ENCODE assay signal across 24 cellular contexts in genomic region chr12:41288188-41288811, GRCh38.
DNase-seq lines count a peak whose midpoint lies in the region; ATAC-seq lines count a peak whose summit lies in the region.
"Had no signal": no experiment of that assay in that cellular context is flagged by ENCODE, and none has a peak within 500 bp of the region (broad histone marks: within the 10 kb centered on the region; RNA-seq: fewer than 3 reads in every experiment).

No MANE protein-coding gene starts in this region.

- H3K27ac ChIP-seq in SJCRH30: peak overlapping the region; percentile 1; the same call in 1 of the 2 replicates
- H3K27ac ChIP-seq: left ventricle myocardium inferior, prostate gland, SJSA1, tibial artery had no signal

- H3K9me3 Mint-ChIP-seq in activated CD4-positive, alpha-beta T cell treated with anti-CD3 and anti-CD28 coated beads for 36 hours (ENCODE audit: low read depth): no peaks in the 10 kb centered on the region
- H3K9me3 Mint-ChIP-seq in activated CD4-positive, alpha-beta T cell treated with anti-CD3 and anti-CD28 coated beads, Interleukin-2, amount 10 ng/mL, durations not matched to agents 7 days and 5 days: no peaks in the 10 kb centered on the region
- no peaks in the 10 kb centered on the region for H3K9me3 Mint-ChIP-seq in activated T-helper 2 cell treated with anti-CD3 and anti-CD28 coated beads, Interferon-gamma antibody, Interleukin-2, Interleukin-4, amounts not matched to agents 10 μg/mL and 5 μg/mL and 100 μg/mL, durations not matched to agents 14 hours and 24 hours and 36 hours
- H3K9me3 Mint-ChIP-seq: T-helper 1 cell treated with Interleukin-12 subunit alpha and Interleukin-12 subunit beta and Interleukin-4 antibody, amounts not matched to agents 30 μg/mL and 1 μg/mL, for 36 hours had no signal

- peaks cover 13% of the 10 kb centered on the region for H3K4me1 ChIP-seq in SJCRH30
- H3K4me1 ChIP-seq: left ventricle myocardium inferior, prostate gland had no signal

- no peak for ATAC-seq in activated CD4-positive, alpha-beta T cell treated with anti-CD3 and anti-CD28 coated beads for 36 hours

- H3K27me3 Mint-ChIP-seq in activated CD4-positive, alpha-beta T cell treated with anti-CD3 and anti-CD28 coated beads for 36 hours: peaks cover 3% of the 10 kb centered on the region
- no peaks in the 10 kb centered on the region for H3K27me3 Mint-ChIP-seq in activated CD4-positive, alpha-beta T cell treated with anti-CD3 and anti-CD28 coated beads, Interleukin-2, amount 10 ng/mL, durations not matched to agents 7 days and 5 days
- no peaks in the 10 kb centered on the region for H3K27me3 Mint-ChIP-seq in activated T-helper 2 cell treated with anti-CD3 and anti-CD28 coated beads, Interferon-gamma antibody, Interleukin-2, Interleukin-4, amounts not matched to agents 10 μg/mL and 5 μg/mL and 100 μg/mL, durations not matched to agents 14 hours and 24 hours and 36 hours (ENCODE audit: low read depth)

- H3K9me3 ChIP-seq in SJCRH30 (replicated peaks): no peaks in the 10 kb centered on the region
- H3K9me3 ChIP-seq: left ventricle myocardium inferior, prostate gland, SJSA1, tibial artery had no signal

- H3K4me3 Mint-ChIP-seq in activated CD4-positive, alpha-beta T cell treated with anti-CD3 and anti-CD28 coated beads for 36 hours: no peak overlapping the region
- no peak overlapping the region for H3K4me3 Mint-ChIP-seq in activated CD4-positive, alpha-beta T cell treated with anti-CD3 and anti-CD28 coated beads, Interleukin-2, amount 10 ng/mL, durations not matched to agents 7 days and 5 days
- H3K4me3 Mint-ChIP-seq in activated T-helper 2 cell treated with anti-CD3 and anti-CD28 coated beads, Interferon-gamma antibody, Interleukin-2, Interleukin-4, amounts not matched to agents 10 μg/mL and 5 μg/mL and 100 μg/mL, durations not matched to agents 14 hours and 24 hours and 36 hours (ENCODE audit: low read depth): no peak overlapping the region
- H3K4me3 Mint-ChIP-seq: CD14-positive monocyte; immature natural killer cell; T-helper 1 cell treated with Interleukin-12 subunit alpha and Interleukin-12 subunit beta and Interleukin-4 antibody, amounts not matched to agents 30 μg/mL and 1 μg/mL, for 36 hours had no signal

- no peaks in the 10 kb centered on the region for H3K4me1 Mint-ChIP-seq in activated CD4-positive, alpha-beta T cell treated with anti-CD3 and anti-CD28 coated beads for 36 hours
- no peaks in the 10 kb centered on the region for H3K4me1 Mint-ChIP-seq in activated CD4-positive, alpha-beta T cell treated with anti-CD3 and anti-CD28 coated beads, Interleukin-2, amount 10 ng/mL, durations not matched to agents 7 days and 5 days
- no peaks in the 10 kb centered on the region for H3K4me1 Mint-ChIP-seq in activated T-helper 2 cell treated with anti-CD3 and anti-CD28 coated beads, Interferon-gamma antibody, Interleukin-2, Interleukin-4, amounts not matched to agents 10 μg/mL and 5 μg/mL and 100 μg/mL, durations not matched to agents 14 hours and 24 hours and 36 hours (ENCODE audit: low read depth)
- H3K4me1 Mint-ChIP-seq: immature natural killer cell had no signal

- H3K36me3 ChIP-seq in SJCRH30: no peaks in the 10 kb centered on the region
- H3K36me3 ChIP-seq: left ventricle myocardium inferior, prostate gland, SJSA1, tibial artery had no signal

- DNase-seq in DMS153 treated with DMSO at 0.1 percent for 48 hours (lab: John Stamatoyannopoulos, UW; ENCODE audit: unreplicated experiment) (peak; percentile 74), NCI-H128 (lab: John Stamatoyannopoulos, UW; ENCODE audit: unreplicated experiment) (peak; percentile 92), NCI-H345 treated with DMSO at 0.1 percent for 48 hours (lab: John Stamatoyannopoulos, UW; ENCODE audit: unreplicated experiment) (peak; percentile 47), SJCRH30 (peak in 1 of 2 experiments; percentile 26), MV-4-11 (lab: John Stamatoyannopoulos, UW) (no peak)
- no peak for DNase-seq in activated CD4-positive, alpha-beta T cell treated with anti-CD3 and anti-CD28 coated beads for 36 hours
- DNase-seq in activated CD4-positive, alpha-beta T cell treated with anti-CD3 and anti-CD28 coated beads, Interleukin-2, amount 10 ng/mL, durations not matched to agents 7 days and 5 days: no peak
- no peak for DNase-seq in activated T-helper 2 cell treated with anti-CD3 and anti-CD28 coated beads, Interferon-gamma antibody, Interleukin-2, Interleukin-4, amounts not matched to agents 10 μg/mL and 5 μg/mL and 100 μg/mL, durations not matched to agents 14 hours and 24 hours and 36 hours (ENCODE audit: low spot score)
- DNase-seq: ACHN; activated CD4-positive, alpha-beta T cell treated with anti-CD3 and anti-CD28 coated beads, Interleukin-2, amount 50 U/mL, for 1 hour; activated CD8-positive, alpha-beta memory T cell treated with anti-CD3 and anti-CD28 coated beads, Interleukin-2, amount 50 U/mL, for 48 hours; activated gamma-delta T cell treated with Interleukin-2 at 50 U/mL for 16 hours; immature natural killer cell; KG1; left ventricle myocardium inferior; NCI-H526; stimulated activated CD4-positive, alpha-beta T cell treated with anti-CD3 and anti-CD28 coated beads, Interleukin-2, amount 100 ng/mL, for 48 hours; stimulated activated naive CD4-positive, alpha-beta T cell treated with Interleukin-2 at 50 U/mL for 16 hours; tibial artery had no signal

- POLR2A ChIA-PET in activated CD4-positive, alpha-beta T cell treated with anti-CD3 and anti-CD28 coated beads for 36 hours (lab: Charles Lee): no interaction called here
- POLR2A ChIA-PET in activated CD4-positive, alpha-beta T cell treated with anti-CD3 and anti-CD28 coated beads, Interleukin-2, amount 10 ng/mL, durations not matched to agents 7 days and 5 days (lab: Charles Lee): no interaction called here

- no peaks in the 10 kb centered on the region for H3K27me3 ChIP-seq in SJCRH30
- H3K27me3 ChIP-seq: SJSA1, tibial artery had no signal

- no peak overlapping the region; the same call in 1 of the 2 replicates for H3K4me3 ChIP-seq in SJCRH30
- H3K4me3 ChIP-seq: left ventricle myocardium inferior, prostate gland, SJSA1, skin epidermis, tibial artery had no signal

- CTCF ChIA-PET in activated CD4-positive, alpha-beta T cell treated with anti-CD3 and anti-CD28 coated beads for 36 hours (lab: Charles Lee): no interaction called here
- CTCF ChIA-PET in activated CD4-positive, alpha-beta T cell treated with anti-CD3 and anti-CD28 coated beads, Interleukin-2, amount 10 ng/mL, durations not matched to agents 7 days and 5 days (lab: Charles Lee): no interaction called here

- intact Hi-C loops in activated CD4-positive, alpha-beta T cell treated with anti-CD3 and anti-CD28 coated beads for 36 hours (cut with DNase I, micrococcal nuclease): no loop called here
- intact Hi-C loops in activated T-helper 2 cell treated with anti-CD3 and anti-CD28 coated beads, Interferon-gamma antibody, Interleukin-2, Interleukin-4, amounts not matched to agents 10 μg/mL and 5 μg/mL and 100 μg/mL, durations not matched to agents 14 hours and 24 hours and 36 hours (cut with micrococcal nuclease): no loop called here

- no peak overlapping the region for H3K27ac Mint-ChIP-seq in activated CD4-positive, alpha-beta T cell treated with anti-CD3 and anti-CD28 coated beads for 36 hours
- H3K27ac Mint-ChIP-seq in activated CD4-positive, alpha-beta T cell treated with anti-CD3 and anti-CD28 coated beads, Interleukin-2, amount 10 ng/mL, durations not matched to agents 7 days and 5 days: no peak overlapping the region
- no peak overlapping the region for H3K27ac Mint-ChIP-seq in activated T-helper 2 cell treated with anti-CD3 and anti-CD28 coated beads, Interferon-gamma antibody, Interleukin-2, Interleukin-4, amounts not matched to agents 10 μg/mL and 5 μg/mL and 100 μg/mL, durations not matched to agents 14 hours and 24 hours and 36 hours
- H3K27ac Mint-ChIP-seq: CD14-positive monocyte; immature natural killer cell; T-helper 1 cell treated with Interleukin-12 subunit alpha and Interleukin-12 subunit beta and Interleukin-4 antibody, amounts not matched to agents 30 μg/mL and 1 μg/mL, for 36 hours had no signal

- H3K36me3 Mint-ChIP-seq in activated CD4-positive, alpha-beta T cell treated with anti-CD3 and anti-CD28 coated beads for 36 hours (ENCODE audit: low read depth): no peaks in the 10 kb centered on the region
- no peaks in the 10 kb centered on the region for H3K36me3 Mint-ChIP-seq in activated CD4-positive, alpha-beta T cell treated with anti-CD3 and anti-CD28 coated beads, Interleukin-2, amount 10 ng/mL, durations not matched to agents 7 days and 5 days (ENCODE audit: low read depth)
- H3K36me3 Mint-ChIP-seq in activated T-helper 2 cell treated with anti-CD3 and anti-CD28 coated beads, Interferon-gamma antibody, Interleukin-2, Interleukin-4, amounts not matched to agents 10 μg/mL and 5 μg/mL and 100 μg/mL, durations not matched to agents 14 hours and 24 hours and 36 hours (ENCODE audit: low read depth): no peaks in the 10 kb centered on the region
- H3K36me3 Mint-ChIP-seq: CD14-positive monocyte, immature natural killer cell had no signal

Comparison
In these comparisons a context has a peak if more than half of its experiments do, and no peak if none do; other contexts are left out.
1. DNase-seq: peak in DMS153 treated with DMSO at 0.1 percent for 48 hours (single experiment), NCI-H128 (single experiment) and NCI-H345 treated with DMSO at 0.1 percent for 48 hours (single experiment); none in activated CD4-positive, alpha-beta T cell treated with anti-CD3 and anti-CD28 coated beads for 36 hours (single experiment), activated CD4-positive, alpha-beta T cell treated with anti-CD3 and anti-CD28 coated beads, Interleukin-2, amount 10 ng/mL, durations not matched to agents 7 days and 5 days (single experiment), MV-4-11 (single experiment) and activated T-helper 2 cell treated with anti-CD3 and anti-CD28 coated beads, Interferon-gamma antibody, Interleukin-2, Interleukin-4, amounts not matched to agents 10 μg/mL and 5 μg/mL and 100 μg/mL, durations not matched to agents 14 hours and 24 hours and 36 hours (single experiment).